ENCODE assay signal across 21 cellular contexts in the genomic region with DNA sequence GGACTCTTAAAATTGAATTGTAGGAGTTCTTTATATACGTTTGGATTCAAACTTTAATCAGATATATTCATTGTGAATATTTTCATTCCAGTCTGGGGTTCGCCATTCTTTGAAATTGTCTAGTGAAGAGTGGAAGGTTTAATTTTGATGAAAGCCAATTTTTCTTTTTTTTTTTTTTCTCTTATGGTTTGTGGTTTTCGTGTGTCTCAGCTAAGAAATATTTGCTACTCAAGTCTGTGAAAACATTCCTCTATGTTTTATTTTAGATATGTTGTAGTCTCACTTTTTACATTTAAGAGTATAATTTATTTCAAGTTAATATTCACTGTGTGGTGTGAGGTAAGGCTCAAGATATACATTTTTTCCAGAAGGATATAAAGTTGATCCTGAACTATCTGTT.
"Had no signal": no experiment of that assay in that cellular context is flagged by ENCODE, and none has a peak within 500 bp of the region (broad histone marks: within the 10 kb centered on the region; RNA-seq: fewer than 3 reads in every experiment).

No MANE protein-coding gene starts in this region.

- DNase-seq: activated CD4-positive, alpha-beta memory T cell treated with anti-CD3 and anti-CD28 coated beads, Interleukin-2, amount 10 ng/mL, durations not matched to agents 7 days and 5 days; activated CD4-positive, alpha-beta T cell treated with anti-CD3 and anti-CD28 coated beads for 4 hours; activated gamma-delta T cell; activated T-cell treated with anti-CD3 and anti-CD28 coated beads, Interleukin-2, amount 50 U/mL, for 4 hours; amygdala; cerebellar nuclear complex; dermis blood vessel endothelial cell; effector memory CD8-positive, alpha-beta T cell; gastrocnemius medialis; heart right ventricle; left lung; mammary epithelial cell; naive thymus-derived CD4-positive, alpha-beta T cell; pancreas; sigmoid colon; stimulated activated CD4-positive, alpha-beta T cell treated with anti-CD3 and anti-CD28 coated beads, Interleukin-12 subunit alpha, Interleukin-12 subunit beta, amount 100 ng/mL, for 4 hours; stimulated activated CD4-positive, alpha-beta T cell treated with anti-CD3 and anti-CD28 coated beads, Interleukin-2, amount 100 ng/mL, for 24 hours; stomach; T-helper 17 cell had no signal

- H3K36me3 Mint-ChIP-seq: activated naive CD4-positive, alpha-beta T cell treated with anti-CD3 and anti-CD28 coated beads, Interleukin-2, amount 50 U/mL, for 72 hours; naive thymus-derived CD4-positive, alpha-beta T cell had no signal

- H3K27me3 Mint-ChIP-seq: activated CD4-positive, alpha-beta memory T cell treated with anti-CD3 and anti-CD28 coated beads, Interleukin-2, amount 10 ng/mL, durations not matched to agents 7 days and 5 days; effector memory CD8-positive, alpha-beta T cell; naive thymus-derived CD4-positive, alpha-beta T cell; T-helper 17 cell had no signal

- H3K27ac Mint-ChIP-seq: activated CD4-positive, alpha-beta memory T cell treated with anti-CD3 and anti-CD28 coated beads, Interleukin-2, amount 10 ng/mL, durations not matched to agents 7 days and 5 days; activated naive CD4-positive, alpha-beta T cell treated with anti-CD3 and anti-CD28 coated beads, Interleukin-2, amount 50 U/mL, for 72 hours; effector memory CD8-positive, alpha-beta T cell; naive thymus-derived CD4-positive, alpha-beta T cell; T-helper 17 cell; WTC11 had no signal

- H3K9me3 Mint-ChIP-seq: activated CD4-positive, alpha-beta memory T cell treated with anti-CD3 and anti-CD28 coated beads, Interleukin-2, amount 10 ng/mL, durations not matched to agents 7 days and 5 days; activated T-cell treated with anti-CD3 and anti-CD28 coated beads, Interleukin-2, amount 50 U/mL, for 4 hours; WTC11 had no signal

- H3K4me1 Mint-ChIP-seq: activated CD4-positive, alpha-beta memory T cell treated with anti-CD3 and anti-CD28 coated beads, Interleukin-2, amount 10 ng/mL, durations not matched to agents 7 days and 5 days; naive thymus-derived CD4-positive, alpha-beta T cell; WTC11 had no signal

- H3K4me3 Mint-ChIP-seq: activated CD4-positive, alpha-beta memory T cell treated with anti-CD3 and anti-CD28 coated beads, Interleukin-2, amount 10 ng/mL, durations not matched to agents 7 days and 5 days; activated T-cell treated with anti-CD3 and anti-CD28 coated beads, Interleukin-2, amount 50 U/mL, for 4 hours; effector memory CD8-positive, alpha-beta T cell; naive thymus-derived CD4-positive, alpha-beta T cell; T-helper 17 cell; WTC11 had no signal
